ENCODE assay signal across 1 cellular context in the genomic region with DNA sequence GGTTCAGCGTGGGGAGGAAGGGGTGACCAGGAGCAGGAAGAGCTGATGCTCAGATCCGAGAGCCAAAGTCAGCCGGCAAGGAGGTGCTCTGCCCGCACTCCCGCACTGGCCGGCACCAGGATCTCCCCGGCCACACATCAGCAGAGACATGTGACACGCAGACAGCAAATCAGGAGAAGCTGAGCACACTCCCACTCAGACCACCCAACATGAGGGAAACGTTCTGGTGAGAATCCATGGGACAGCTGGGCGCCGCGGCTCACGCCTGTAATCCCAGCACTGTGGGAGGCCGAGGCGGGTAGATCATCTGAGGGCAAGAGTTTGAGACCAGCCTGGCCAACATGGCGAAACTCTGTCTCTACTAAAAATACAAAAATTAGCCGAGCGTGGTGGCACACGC.
TF ChIP-seq lines count a peak whose summit lies in the region.

No MANE protein-coding gene starts in this region.

TF ChIP-seq in GM23338, 12 proteins besides CTCF, POLR2A, EP300 and RAD21 (continued from another document):
- TF ChIP-seq, protein P1, sequence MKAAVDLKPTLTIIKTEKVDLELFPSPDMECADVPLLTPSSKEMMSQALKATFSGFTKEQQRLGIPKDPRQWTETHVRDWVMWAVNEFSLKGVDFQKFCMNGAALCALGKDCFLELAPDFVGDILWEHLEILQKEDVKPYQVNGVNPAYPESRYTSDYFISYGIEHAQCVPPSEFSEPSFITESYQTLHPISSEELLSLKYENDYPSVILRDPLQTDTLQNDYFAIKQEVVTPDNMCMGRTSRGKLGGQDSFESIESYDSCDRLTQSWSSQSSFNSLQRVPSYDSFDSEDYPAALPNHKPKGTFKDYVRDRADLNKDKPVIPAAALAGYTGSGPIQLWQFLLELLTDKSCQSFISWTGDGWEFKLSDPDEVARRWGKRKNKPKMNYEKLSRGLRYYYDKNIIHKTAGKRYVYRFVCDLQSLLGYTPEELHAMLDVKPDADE (IDR thresholded peaks at IDR 0.05), result no peak
TF ChIP-seq in GM23338: peak in this region for 0.
